22 cellular contexts compared by ENCODE assay signal in the genomic region with DNA sequence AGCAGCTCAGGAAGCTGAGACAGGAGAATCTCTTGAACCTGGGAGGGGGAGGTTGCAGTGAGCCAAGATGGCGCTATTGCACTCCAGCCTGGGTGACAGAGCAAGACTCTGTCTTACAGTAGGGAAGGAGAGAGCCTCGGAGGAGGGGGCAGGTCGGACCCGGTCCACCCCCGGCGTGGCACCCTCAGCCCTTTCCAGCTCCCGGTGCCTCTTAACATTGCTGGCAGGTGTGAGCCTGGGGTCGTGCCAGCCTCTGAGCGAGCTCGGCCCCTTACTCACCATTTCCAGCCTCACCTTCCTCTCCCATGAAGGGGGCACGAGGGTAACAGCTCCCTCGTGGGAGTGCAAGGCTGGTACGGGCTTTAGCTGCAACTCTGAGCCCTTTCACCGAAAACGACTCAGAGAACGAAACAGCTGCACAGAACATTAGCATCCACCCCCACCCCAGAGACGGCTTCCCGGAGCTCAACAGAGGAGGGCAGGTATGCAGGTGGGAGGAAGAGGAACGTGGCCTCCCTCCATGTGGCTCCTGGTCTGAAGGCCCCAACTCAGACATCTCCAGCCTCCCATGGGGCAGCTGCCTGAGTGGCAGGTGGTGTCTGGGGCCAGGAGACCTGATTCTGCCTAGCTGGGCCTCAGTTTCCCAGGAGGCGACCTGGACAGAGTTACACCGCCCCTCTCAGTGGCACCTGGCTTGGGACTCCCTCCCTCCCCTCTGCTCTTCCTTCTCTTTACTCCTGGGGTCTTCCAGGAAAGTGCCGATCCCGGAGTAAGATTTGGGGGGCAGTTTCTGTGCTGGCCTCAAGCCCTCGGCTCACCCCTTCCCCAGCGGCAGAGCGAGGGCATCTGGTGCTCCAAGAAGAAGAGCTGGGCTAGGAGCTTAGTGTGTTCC. TPM values are rescaled to one million over a fixed set of nuclear protein-coding genes. Genes with fewer than 3 reads are reported as not detected.
"Had no signal": no experiment of that assay in that cellular context is flagged by ENCODE, and none has a peak within 500 bp of the region (broad histone marks: within the 10 kb centered on the region; RNA-seq: fewer than 3 reads in every experiment).

No MANE protein-coding gene starts in this region.

- H3K4me1 Mint-ChIP-seq: natural killer cell; stimulated activated effector memory CD8-positive, alpha-beta T cell treated with anti-CD3 and anti-CD28 coated beads, Interleukin-12 subunit alpha, Interleukin-12 subunit beta, amount 100 ng/mL, for 72 hours had no signal

- H3K9me3 Mint-ChIP-seq: natural killer cell; stimulated activated effector memory CD8-positive, alpha-beta T cell treated with anti-CD3 and anti-CD28 coated beads, Interleukin-12 subunit alpha, Interleukin-12 subunit beta, amount 100 ng/mL, for 72 hours had no signal

- H3K4me3 Mint-ChIP-seq: natural killer cell; stimulated activated effector memory CD8-positive, alpha-beta T cell treated with anti-CD3 and anti-CD28 coated beads, Interleukin-12 subunit alpha, Interleukin-12 subunit beta, amount 100 ng/mL, for 72 hours had no signal

- H3K27ac Mint-ChIP-seq: natural killer cell; stimulated activated effector memory CD8-positive, alpha-beta T cell treated with anti-CD3 and anti-CD28 coated beads, Interleukin-12 subunit alpha, Interleukin-12 subunit beta, amount 100 ng/mL, for 72 hours had no signal

- H3K36me3 Mint-ChIP-seq: natural killer cell; stimulated activated effector memory CD8-positive, alpha-beta T cell treated with anti-CD3 and anti-CD28 coated beads, Interleukin-12 subunit alpha, Interleukin-12 subunit beta, amount 100 ng/mL, for 72 hours had no signal

- ATAC-seq: foreskin keratinocyte; gastroesophageal sphincter; left cardiac atrium; natural killer cell; stimulated activated effector memory CD8-positive, alpha-beta T cell treated with anti-CD3 and anti-CD28 coated beads, Interleukin-12 subunit alpha, Interleukin-12 subunit beta, amount 100 ng/mL, for 72 hours; upper lobe of right lung had no signal

- DNase-seq: dermis blood vessel endothelial cell; effector memory CD4-positive, alpha-beta T cell; foreskin keratinocyte; heart right ventricle; hippocampal formation; left cardiac atrium; left ventricle myocardium inferior; natural killer cell; right cardiac atrium; sigmoid colon; stimulated activated CD4-positive, alpha-beta T cell treated with anti-CD3 and anti-CD28 coated beads, Interleukin-2, amount 100 ng/mL, for 24 hours; stimulated activated CD4-positive, alpha-beta T cell treated with anti-CD3 and anti-CD28 coated beads, Interleukin-4, amount 100 ng/mL, for 24 hours; stimulated activated naive CD4-positive, alpha-beta T cell treated with Interleukin-2 at 50 U/mL for 16 hours; substantia nigra; testis; tibial artery; upper lobe of right lung had no signal

RNA-seq across cellular contexts. Expression of a gene that starts 28.5 kb away (rescaled TPM):
- total RNA-seq: endothelial cell of umbilical vein, fibroblast of lung, foreskin keratinocyte, osteoblast had no signal
